21 cellular contexts compared by ENCODE assay signal in the genomic region with DNA sequence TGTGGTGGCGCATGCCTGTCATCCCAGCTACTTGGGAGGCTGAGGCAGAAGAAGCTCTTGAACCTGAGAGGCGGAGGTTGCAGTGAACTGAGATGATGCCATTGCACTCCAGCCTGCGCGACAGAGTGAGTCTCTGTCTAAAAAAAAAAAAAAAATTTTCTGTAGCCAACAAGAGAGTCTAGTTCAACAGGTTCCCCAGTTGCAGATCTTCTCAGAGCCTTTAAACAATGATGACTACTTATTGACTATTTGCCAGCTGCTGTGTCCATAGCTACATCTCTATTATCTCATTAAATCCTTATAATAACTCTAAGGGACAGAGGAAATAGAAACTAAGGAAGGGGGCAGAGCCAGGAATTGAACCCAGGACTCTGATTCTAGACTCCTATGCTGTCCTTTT. TPM values are rescaled to one million over a fixed set of nuclear protein-coding genes. Genes with fewer than 3 reads are reported as not detected.
DNase-seq lines count a peak whose midpoint lies in the region; ATAC-seq and TF ChIP-seq lines count a peak whose summit lies in the region.
"Had no signal": no experiment of that assay in that cellular context is flagged by ENCODE, and none has a peak within 500 bp of the region (broad histone marks: within the 10 kb centered on the region; RNA-seq: fewer than 3 reads in every experiment).

No MANE protein-coding gene starts in this region.

- H3K4me3 Mint-ChIP-seq in type B pancreatic cell: no peak overlapping the region
- H3K4me3 Mint-ChIP-seq: CD8-positive, alpha-beta T cell had no signal

- H3K27ac Mint-ChIP-seq in type B pancreatic cell: peak overlapping the region; percentile 78
- H3K27ac Mint-ChIP-seq: CD8-positive, alpha-beta T cell had no signal

- peak; percentile 12 for DNase-seq in mammary epithelial cell
- no peak for DNase-seq in breast epithelium (ENCODE audit: low spot score in 2 of 2)
- DNase-seq in SK-N-MC (ENCODE audit: low read depth, low spot score): no peak
- no peak for DNase-seq in type B pancreatic cell (ENCODE audit: extremely low spot score, unreplicated experiment)
- DNase-seq in globus pallidus (ENCODE audit: low spot score): no peak
- DNase-seq in HuH-7.5 (ENCODE audit: low spot score): no peak
- no peak for DNase-seq in activated CD4-positive, CD25-positive, alpha-beta regulatory T cell (lab: John Stamatoyannopoulos, UW)
- DNase-seq: CD8-positive, alpha-beta T cell; DND-41; IMR-90; NCI-H1105; NCI-H146; NCI-H2029; NCI-H2227 treated with DMSO at 0.1 percent for 48 hours; NCI-H510A; NCI-H748 treated with DMSO at 0.1 percent for 48 hours; SJCRH30 had no signal

- BruUV-seq in mammary epithelial cell (replicated peaks; lab: Mats Ljungman, UMichigan): no TSS peak

- H3K9me3 ChIP-seq in mammary epithelial cell (replicated peaks; ENCODE audit: insufficient read depth, low read length) (no peaks in the 10 kb centered on the region), breast epithelium (no peaks in the 10 kb centered on the region), SK-N-MC (ENCODE audit: low read depth, low read length) (no peaks in the 10 kb centered on the region)
- H3K9me3 ChIP-seq: BLaER1 treated with 17β-estradiol and CSF1 and Interleukin-3, amounts not matched to agents 10 nM and 100 nM; SJCRH30 had no signal

- H4K20me1 ChIP-seq in mammary epithelial cell (ENCODE audit: insufficient read depth, low read length): no peaks in the 10 kb centered on the region
- H4K20me1 ChIP-seq: BLaER1 treated with 17β-estradiol and CSF1 and Interleukin-3, amounts not matched to agents 10 nM and 100 nM had no signal

- dilution Hi-C loops in mammary epithelial cell (cut with HindIII; ENCODE audit: low sequenced_read_pairs): no loop called here

- in situ Hi-C loops in mammary epithelial cell (cut with MboI; ENCODE audit: low sequenced_read_pairs in 2 of 2): no loop called here

- intact Hi-C loops in mammary epithelial cell (cut with micrococcal nuclease) (loop anchor here (2.0 kb wide), 1 partner anchor 363 kb away; no protein-coding TSS in a partner anchor), breast epithelium (cut with DNase I; ENCODE audit: low total_unique reads) (no loop called here)

- no peaks in the 10 kb centered on the region for H3K79me2 ChIP-seq in mammary epithelial cell (ENCODE audit: insufficient read depth, low read length)

- peaks cover 8% of the 10 kb centered on the region for H3K4me1 Mint-ChIP-seq in type B pancreatic cell (ENCODE audit: unreplicated experiment)

- WGBS in mammary epithelial cell (ENCODE audit: low coverage, missing lambda C conversion rate): 93% methylated on average over 4 of the region's 4 CpGs

- no peaks in the 10 kb centered on the region for H3K36me3 Mint-ChIP-seq in type B pancreatic cell
- H3K36me3 Mint-ChIP-seq: CD8-positive, alpha-beta T cell had no signal

- H3K27me3 ChIP-seq in mammary epithelial cell (ENCODE audit: insufficient read depth, low read length) (no peaks in the 10 kb centered on the region), breast epithelium (peaks cover 0 to 10% of the 10 kb centered on the region in 2 donors)
- H3K27me3 ChIP-seq: BLaER1 treated with 17β-estradiol and CSF1 and Interleukin-3, amounts not matched to agents 10 nM and 100 nM; SJCRH30 had no signal

- H3K9ac ChIP-seq in mammary epithelial cell (ENCODE audit: insufficient read depth, low read length) (no peak overlapping the region), SK-N-MC (ENCODE audit: insufficient read length) (peak overlapping the region; percentile 11)
- H3K9ac ChIP-seq: BLaER1 treated with 17β-estradiol and CSF1 and Interleukin-3, amounts not matched to agents 10 nM and 100 nM had no signal

- H3K27me3 Mint-ChIP-seq in type B pancreatic cell: peaks cover 21% of the 10 kb centered on the region

- H3K4me1 ChIP-seq in mammary epithelial cell (ENCODE audit: insufficient read depth, low read length): peaks cover 26% of the 10 kb centered on the region
- no peaks in the 10 kb centered on the region for H3K4me1 ChIP-seq in breast epithelium
- H3K4me1 ChIP-seq: SJCRH30 had no signal

- no peak for TF ChIP-seq CTCF in mammary epithelial cell (conservative IDR thresholded peaks at IDR 0.05 in 1 of 2, IDR thresholded peaks at IDR 0.05 in 1 of 2; ENCODE audit: extremely low read depth in 1 of 2, insufficient read depth in 1 of 2, low read depth in 1 of 2, low read length in 2 of 2)
- TF ChIP-seq CTCF in breast epithelium (IDR thresholded peaks at IDR 0.05): no peak
- TF ChIP-seq CTCF in type B pancreatic cell (conservative IDR thresholded peaks at IDR 0.05): no peak

- H3K27ac ChIP-seq in mammary epithelial cell (ENCODE audit: insufficient read depth, low read depth, low read length): no peak overlapping the region
- no peak overlapping the region for H3K27ac ChIP-seq in breast epithelium
- no peak overlapping the region for H3K27ac ChIP-seq in SK-N-MC
- H3K27ac ChIP-seq: 22Rv1; BLaER1 treated with 17β-estradiol and CSF1 and Interleukin-3, amounts not matched to agents 10 nM and 100 nM; SJCRH30 had no signal

- peaks cover 6% of the 10 kb centered on the region for H3K9me3 Mint-ChIP-seq in type B pancreatic cell
- H3K9me3 Mint-ChIP-seq: CD8-positive, alpha-beta T cell had no signal

- H3K4me2 ChIP-seq in mammary epithelial cell (ENCODE audit: insufficient read depth, low read depth, low read length): no peak overlapping the region
- H3K4me2 ChIP-seq: BLaER1 treated with 17β-estradiol and CSF1 and Interleukin-3, amounts not matched to agents 10 nM and 100 nM had no signal

- no peak overlapping the region for H3K4me3 ChIP-seq in mammary epithelial cell (replicated peaks in 1 of 3; ENCODE audit: insufficient read depth in 1 of 3, low read depth in 2 of 3, low read length in 3 of 3)
- no peak overlapping the region for H3K4me3 ChIP-seq in breast epithelium
- H3K4me3 ChIP-seq in SK-N-MC: no peak overlapping the region
- H3K4me3 ChIP-seq: BLaER1 treated with 17β-estradiol and CSF1 and Interleukin-3, amounts not matched to agents 10 nM and 100 nM; SJCRH30 had no signal

- H3K36me3 ChIP-seq in mammary epithelial cell (ENCODE audit: insufficient read depth, low read length) (no peaks in the 10 kb centered on the region), breast epithelium (no peaks in the 10 kb centered on the region), SK-N-MC (ENCODE audit: insufficient read depth, low read length) (no peaks in the 10 kb centered on the region)
- H3K36me3 ChIP-seq: BLaER1 treated with 17β-estradiol and CSF1 and Interleukin-3, amounts not matched to agents 10 nM and 100 nM; SJCRH30 had no signal

- no peak for TF ChIP-seq POLR2A in breast epithelium (IDR thresholded peaks at IDR 0.05)

- CTCF ChIA-PET in mammary epithelial cell (lab: Charles Lee; ENCODE audit: low non-redundant PET): interaction anchor here (0.9 kb wide), 1 partner anchor 26 kb away, joined by 4 read pairs; no protein-coding TSS in a partner anchor

- peak; percentile 76 for ATAC-seq in esophagus mucosa
- ATAC-seq: CD8-positive, alpha-beta T cell; Panc1 had no signal

- no peak overlapping the region for H2AFZ ChIP-seq in mammary epithelial cell (ENCODE audit: low read depth, low read length)

RNA-seq across cellular contexts. Expression of gene MYL2, which starts 15.2 kb away (rescaled TPM):
- not detected for total RNA-seq in mammary epithelial cell
- polyA plus RNA-seq in mammary epithelial cell: 0.26 TPM
- not detected for polyA minus RNA-seq in mammary epithelial cell
- not detected for total RNA-seq in breast epithelium
- total RNA-seq in esophagus mucosa: 1.7 TPM
- not detected in 2 replicates for total RNA-seq in type B pancreatic cell (ENCODE audit: low replicate concordance)
- total RNA-seq: CD8-positive, alpha-beta T cell; IMR-90 had no signal
- polyA plus RNA-seq: IMR-90 had no signal
